Comparison of ENCODE assay signal across 31 cellular contexts in genomic region chr3:77071364-77071763, GRCh38. TPM values are rescaled to one million over a fixed set of nuclear protein-coding genes. Genes with fewer than 3 reads are reported as not detected.
"Had no signal": no experiment of that assay in that cellular context is flagged by ENCODE, and none has a peak within 500 bp of the region (broad histone marks: within the 10 kb centered on the region; RNA-seq: fewer than 3 reads in every experiment).

No MANE protein-coding gene starts in this region.

- H3K27me3 ChIP-seq: brain microvascular endothelial cell had no signal

- H3K36me3 Mint-ChIP-seq: activated naive CD4-positive, alpha-beta T cell treated with anti-CD3 and anti-CD28 coated beads, Interleukin-2, amount 10 ng/mL, durations not matched to agents 7 days and 5 days; activated naive CD8-positive, alpha-beta T cell had no signal

- FAIRE-seq: colon had no signal

- H3K27ac ChIP-seq: brain microvascular endothelial cell, WERI-Rb-1 had no signal

- ATAC-seq: activated CD8-positive, alpha-beta T cell treated with anti-CD3 and anti-CD28 coated beads for 36 hours; activated naive CD8-positive, alpha-beta T cell treated with anti-CD3 and anti-CD28 coated beads, Interleukin-2, amount 50 U/mL, for 24 hours had no signal

- H3K4me1 Mint-ChIP-seq: activated CD4-positive, alpha-beta T cell treated with anti-CD3 and anti-CD28 coated beads, Interleukin-2, amount 10 ng/mL, durations not matched to agents 24 days and 14 days; activated naive CD4-positive, alpha-beta T cell treated with anti-CD3 and anti-CD28 coated beads, Interleukin-2, amount 10 ng/mL, durations not matched to agents 7 days and 5 days; activated naive CD8-positive, alpha-beta T cell treated with anti-CD3 and anti-CD28 coated beads, Interleukin-2, amount 50 U/mL, for 24 hours had no signal

- H3K27me3 Mint-ChIP-seq: activated CD4-positive, alpha-beta T cell treated with anti-CD3 and anti-CD28 coated beads, Interleukin-2, amount 10 ng/mL, durations not matched to agents 24 days and 14 days; activated CD8-positive, alpha-beta T cell treated with anti-CD3 and anti-CD28 coated beads for 36 hours; activated naive CD4-positive, alpha-beta T cell treated with anti-CD3 and anti-CD28 coated beads, Interleukin-2, amount 10 ng/mL, durations not matched to agents 7 days and 5 days; activated naive CD8-positive, alpha-beta T cell; activated naive CD8-positive, alpha-beta T cell treated with anti-CD3 and anti-CD28 coated beads, Interleukin-2, amount 50 U/mL, for 24 hours; activated T-cell treated with anti-CD3 and anti-CD28 coated beads, Interleukin-2, amount 50 U/mL, for 24 hours had no signal

- H3K4me3 Mint-ChIP-seq: activated CD4-positive, alpha-beta T cell treated with anti-CD3 and anti-CD28 coated beads, Interleukin-2, amount 10 ng/mL, durations not matched to agents 24 days and 14 days; activated CD8-positive, alpha-beta T cell treated with anti-CD3 and anti-CD28 coated beads for 36 hours; activated naive CD4-positive, alpha-beta T cell treated with anti-CD3 and anti-CD28 coated beads, Interleukin-2, amount 10 ng/mL, durations not matched to agents 7 days and 5 days; activated naive CD8-positive, alpha-beta T cell; activated naive CD8-positive, alpha-beta T cell treated with anti-CD3 and anti-CD28 coated beads, Interleukin-2, amount 50 U/mL, for 24 hours; activated T-cell treated with anti-CD3 and anti-CD28 coated beads, Interleukin-2, amount 50 U/mL, for 24 hours; activated T-helper 1 cell treated with anti-CD3 and anti-CD28 coated beads, Interleukin-12 subunit alpha, Interleukin-12 subunit beta, Interleukin-2, Interleukin-4 antibody, amounts not matched to agents 30 ng/mL and 10 ng/mL and 1 ng/mL, durations not matched to agents 14 hours and 24 hours and 36 hours had no signal

- DNase-seq: activated CD4-positive, alpha-beta T cell treated with anti-CD3 and anti-CD28 coated beads, Interleukin-2, amount 10 ng/mL, durations not matched to agents 24 days and 14 days; activated CD4-positive, alpha-beta T cell treated with anti-CD3 and anti-CD28 coated beads, Interleukin-2, amount 50 U/mL, for 4 hours; activated CD8-positive, alpha-beta T cell treated with anti-CD3 and anti-CD28 coated beads for 36 hours; activated effector memory CD4-positive, alpha-beta T cell treated with Interleukin-2 at 50 U/mL for 16 hours; activated naive CD4-positive, alpha-beta T cell treated with anti-CD3 and anti-CD28 coated beads, Interleukin-2, amount 10 ng/mL, durations not matched to agents 7 days and 5 days; activated naive CD8-positive, alpha-beta T cell treated with anti-CD3 and anti-CD28 coated beads, Interleukin-2, amount 50 U/mL, for 24 hours; activated T-cell treated with anti-CD3 and anti-CD28 coated beads, Interleukin-2, amount 50 U/mL, for 24 hours; anterior cingulate cortex; brain microvascular endothelial cell; central memory CD4-positive, alpha-beta T cell; NCI-H1105; NCI-H1417 treated with DMSO at 0.1 percent for 48 hours; NCI-H187 treated with DMSO at 0.1 percent for 48 hours; NCI-H2081; NCI-H2171 treated with DMSO at 0.1 percent for 48 hours; NCI-H2227 treated with DMSO at 0.1 percent for 48 hours; NCI-H446; NCI-H510A treated with DMSO at 0.1 percent for 48 hours; NCI-H526 treated with DMSO at 0.1 percent for 48 hours; NK-92 treated with Interleukin-12 subunit alpha and Interleukin-12 subunit beta, amount 100 ng/mL, for 24 hours; Right ventricle myocardium superior; SW 1271; T-helper 1 cell; T1000; WERI-Rb-1 had no signal

- H3K36me3 ChIP-seq: brain microvascular endothelial cell, WERI-Rb-1 had no signal

- H3K27ac Mint-ChIP-seq: activated CD4-positive, alpha-beta T cell treated with anti-CD3 and anti-CD28 coated beads, Interleukin-2, amount 10 ng/mL, durations not matched to agents 24 days and 14 days; activated CD8-positive, alpha-beta T cell treated with anti-CD3 and anti-CD28 coated beads for 36 hours; activated naive CD4-positive, alpha-beta T cell treated with anti-CD3 and anti-CD28 coated beads, Interleukin-2, amount 10 ng/mL, durations not matched to agents 7 days and 5 days; activated naive CD8-positive, alpha-beta T cell; activated naive CD8-positive, alpha-beta T cell treated with anti-CD3 and anti-CD28 coated beads, Interleukin-2, amount 50 U/mL, for 24 hours; activated T-cell treated with anti-CD3 and anti-CD28 coated beads, Interleukin-2, amount 50 U/mL, for 24 hours; activated T-helper 1 cell treated with anti-CD3 and anti-CD28 coated beads, Interleukin-12 subunit alpha, Interleukin-12 subunit beta, Interleukin-2, Interleukin-4 antibody, amounts not matched to agents 30 ng/mL and 10 ng/mL and 1 ng/mL, durations not matched to agents 14 hours and 24 hours and 36 hours had no signal

RNA-seq across cellular contexts. Expression of gene ROBO2, which starts 31.5 kb away (rescaled TPM):
- total RNA-seq: activated CD4-positive, alpha-beta T cell treated with anti-CD3 and anti-CD28 coated beads, Interleukin-2, amount 10 ng/mL, durations not matched to agents 24 days and 14 days; activated CD8-positive, alpha-beta memory T cell treated with anti-CD3 and anti-CD28 coated beads for 36 hours; activated CD8-positive, alpha-beta T cell treated with anti-CD3 and anti-CD28 coated beads for 36 hours; activated T-helper 1 cell treated with anti-CD3 and anti-CD28 coated beads, Interleukin-12 subunit alpha, Interleukin-12 subunit beta, Interleukin-2, Interleukin-4 antibody, amounts not matched to agents 30 ng/mL and 10 ng/mL and 1 ng/mL, durations not matched to agents 14 hours and 24 hours and 36 hours; MCF 10A; T-helper 2 cell treated with Interferon-gamma antibody and Interleukin-4, amounts not matched to agents 100 ng/mL and 5 ng/mL, for 36 hours had no signal
